8 cellular contexts compared by ENCODE assay signal in genomic region chr6:43247115-43247999, GRCh38. TPM values are rescaled to one million over a fixed set of nuclear protein-coding genes. Genes with fewer than 3 reads are reported as not detected.
DNase-seq lines count a peak whose midpoint lies in the region; ATAC-seq and TF ChIP-seq lines count a peak whose summit lies in the region.

No MANE protein-coding gene starts in this region.

- peak overlapping the region; percentile 73 for H3K27ac Mint-ChIP-seq in activated CD8-positive, alpha-beta T cell treated with anti-CD3 and anti-CD28 coated beads, Interleukin-2, amount 10 ng/mL, durations not matched to agents 7 days and 5 days

- DNase-seq in AG04450 (ENCODE audit: low read depth, low spot score) (no peak), NCI-H526 treated with DMSO at 0.1 percent for 48 hours (lab: John Stamatoyannopoulos, UW) (peak; percentile 76), medulla oblongata (ENCODE audit: extremely low spot score) (peak; percentile 91)
- peak; percentile 86 for DNase-seq in activated CD8-positive, alpha-beta T cell treated with anti-CD3 and anti-CD28 coated beads, Interleukin-2, amount 10 ng/mL, durations not matched to agents 7 days and 5 days
- peak; percentile 64 for DNase-seq in effector CD8-positive, alpha-beta T cell (lab: John Stamatoyannopoulos, UW)
- peak; percentile 71 to 80 (median 77) for DNase-seq in stimulated activated CD4-positive, alpha-beta T cell treated with anti-CD3 and anti-CD28 coated beads, TNF-alpha, amount 100 ng/mL, for 48 hours (ENCODE audit: low read depth in 3 of 3)

- H3K4me3 ChIP-seq in AG04450 (ENCODE audit: low read depth, low read length) = peak overlapping the region; percentile 52

- peaks cover 31% of the 10 kb centered on the region for H3K4me1 Mint-ChIP-seq in activated CD8-positive, alpha-beta T cell treated with anti-CD3 and anti-CD28 coated beads, Interleukin-2, amount 10 ng/mL, durations not matched to agents 7 days and 5 days (ENCODE audit: low read depth)

- H3K4me3 Mint-ChIP-seq in activated CD8-positive, alpha-beta T cell treated with anti-CD3 and anti-CD28 coated beads, Interleukin-2, amount 10 ng/mL, durations not matched to agents 7 days and 5 days = peak overlapping the region; percentile 70

- peaks cover 81% of the 10 kb centered on the region for H3K27me3 ChIP-seq in AG04450 (ENCODE audit: control insufficient read depth, insufficient read depth, low read length)

- H3K27me3 Mint-ChIP-seq in activated CD8-positive, alpha-beta T cell treated with anti-CD3 and anti-CD28 coated beads, Interleukin-2, amount 10 ng/mL, durations not matched to agents 7 days and 5 days (ENCODE audit: low read depth) = peaks cover 32% of the 10 kb centered on the region

- ATAC-seq in GM19043 (IDR thresholded peaks at IDR 0.05; ENCODE audit: low read depth, unreplicated experiment) (peak; percentile 89), HG03342 (IDR thresholded peaks at IDR 0.05; ENCODE audit: unreplicated experiment) (peak; percentile 91)
- peak; percentile 98 for ATAC-seq in activated CD8-positive, alpha-beta T cell treated with anti-CD3 and anti-CD28 coated beads, Interleukin-2, amount 10 ng/mL, durations not matched to agents 7 days and 5 days

- no peaks in the 10 kb centered on the region for H3K9me3 ChIP-seq in AG04450 (ENCODE audit: control insufficient read depth, insufficient read depth, low read length)

- CTCF ChIA-PET in AG04450 (lab: Charles Lee) = interaction anchor here (1.1 to 2.0 kb wide), 3 partner anchors 17 to 87 kb away, joined by 3 to 7 read pairs (median 3); partner anchors contain the start of gene DNPH1
- CTCF ChIA-PET in activated CD8-positive, alpha-beta T cell treated with anti-CD3 and anti-CD28 coated beads, Interleukin-2, amount 10 ng/mL, durations not matched to agents 7 days and 5 days (lab: Charles Lee) = interaction anchor here (1.2 to 5.3 kb wide), 4 partner anchors 16 to 260 kb away, joined by 3 to 36 read pairs (median 5); partner anchors contain the start of gene DNPH1

- no peaks in the 10 kb centered on the region for H3K9me3 Mint-ChIP-seq in activated CD8-positive, alpha-beta T cell treated with anti-CD3 and anti-CD28 coated beads, Interleukin-2, amount 10 ng/mL, durations not matched to agents 7 days and 5 days (ENCODE audit: insufficient read depth)

- POLR2A ChIA-PET in AG04450 (lab: Yijun Ruan, JAX) = no interaction called here
- POLR2A ChIA-PET in activated CD8-positive, alpha-beta T cell treated with anti-CD3 and anti-CD28 coated beads, Interleukin-2, amount 10 ng/mL, durations not matched to agents 7 days and 5 days (lab: Charles Lee) = interaction anchor here (1.0 to 1.4 kb wide), 5 partner anchors 10 to 231 kb away, joined by 3 to 5 read pairs (median 3); partner anchors contain the start of gene TJAP1

- no peak for TF ChIP-seq CTCF in AG04450 (IDR thresholded peaks at IDR 0.05; ENCODE audit: low read depth, low read length)

- H3K27ac ChIP-seq in AG04450 (ENCODE audit: low read depth, low read length) = no peak overlapping the region

- H3K36me3 Mint-ChIP-seq in activated CD8-positive, alpha-beta T cell treated with anti-CD3 and anti-CD28 coated beads, Interleukin-2, amount 10 ng/mL, durations not matched to agents 7 days and 5 days (ENCODE audit: low read depth) = no peaks in the 10 kb centered on the region

RNA-seq across cellular contexts. Expression of gene TTBK1, which starts 4.1 kb away (rescaled TPM):
- not detected in 2 replicates for polyA plus RNA-seq in AG04450 (2011; rRNA removed)
- polyA minus RNA-seq in AG04450 (2011; rRNA and poly(A)+ RNA removed) = not detected in 2 replicates
- total RNA-seq in activated CD8-positive, alpha-beta T cell treated with anti-CD3 and anti-CD28 coated beads, Interleukin-2, amount 10 ng/mL, durations not matched to agents 7 days and 5 days = not detected

RNA-seq across cellular contexts. Expression of gene DNPH1, which starts 18.1 kb away (rescaled TPM):
- polyA plus RNA-seq in AG04450 (2011; rRNA removed) = 36.9 and 42.4 TPM in 2 replicates
- polyA minus RNA-seq in AG04450 (2011; rRNA and poly(A)+ RNA removed) = 8.8 and 8.9 TPM in 2 replicates
- total RNA-seq in activated CD8-positive, alpha-beta T cell treated with anti-CD3 and anti-CD28 coated beads, Interleukin-2, amount 10 ng/mL, durations not matched to agents 7 days and 5 days = 10 to 100 TPM; 42.5 to 47.2 TPM

RNA-seq across cellular contexts. Expression of gene SLC22A7, which starts 50.7 kb away (rescaled TPM):
- polyA plus RNA-seq in AG04450 (2011; rRNA removed) = not detected in 2 replicates
- polyA minus RNA-seq in AG04450 (2011; rRNA and poly(A)+ RNA removed) = not detected in 2 replicates
- total RNA-seq in activated CD8-positive, alpha-beta T cell treated with anti-CD3 and anti-CD28 coated beads, Interleukin-2, amount 10 ng/mL, durations not matched to agents 7 days and 5 days = not detected
